9 cellular contexts compared by ENCODE assay signal in the genomic region with DNA sequence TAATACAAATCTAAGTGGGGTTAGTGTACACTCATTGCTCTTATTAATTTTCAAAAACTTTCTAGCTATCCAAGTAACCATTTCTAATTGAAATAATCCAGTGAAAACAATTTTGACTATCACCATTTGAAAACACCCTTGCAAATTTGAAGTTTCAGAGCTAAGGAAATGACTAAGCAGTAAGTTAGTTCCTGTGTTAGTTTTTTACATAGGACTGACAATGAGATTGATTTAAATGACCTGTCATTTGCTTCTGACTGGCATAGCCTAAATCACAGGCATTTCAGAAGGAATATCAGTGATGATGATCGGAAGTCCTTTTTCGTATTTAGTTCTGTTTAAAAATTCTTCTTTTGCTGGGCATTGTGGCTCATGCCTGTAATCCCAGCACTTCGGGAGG. TPM values are rescaled to one million over a fixed set of nuclear protein-coding genes. Genes with fewer than 3 reads are reported as not detected.
DNase-seq lines count a peak whose midpoint lies in the region; ATAC-seq and TF ChIP-seq lines count a peak whose summit lies in the region.
"Had no signal": no experiment of that assay in that cellular context is flagged by ENCODE, and none has a peak within 500 bp of the region (broad histone marks: within the 10 kb centered on the region; RNA-seq: fewer than 3 reads in every experiment).

No MANE protein-coding gene starts in this region.

- no peaks in the 10 kb centered on the region for H3K9me3 ChIP-seq in MM.1S (replicated peaks; ENCODE audit: insufficient read depth, low read length)
- no peaks in the 10 kb centered on the region for H3K9me3 ChIP-seq in colonic mucosa

- no peaks in the 10 kb centered on the region for H4K20me1 ChIP-seq in MM.1S (ENCODE audit: insufficient read depth, low read length)

- intact Hi-C loops in natural killer cell (cut with micrococcal nuclease) (loop anchor here (5.0 kb wide), 1 partner anchor 36 kb away; no protein-coding TSS in a partner anchor), colonic mucosa (cut with DNase I) (no loop called here)

- TF ChIP-seq CTCF in MM.1S (IDR thresholded peaks at IDR 0.05; ENCODE audit: low read length): no peak
- no peak for TF ChIP-seq CTCF in natural killer cell (IDR thresholded peaks at IDR 0.05)
- TF ChIP-seq CTCF in colonic mucosa (IDR thresholded peaks at IDR 0.05): no peak

- peak overlapping the region; percentile 42 for H3K4me2 ChIP-seq in MM.1S (ENCODE audit: low read depth, low read length)

- H3F3A ChIP-seq in MM.1S (ENCODE audit: insufficient read depth, low read length): peaks cover 45% of the 10 kb centered on the region

- H3K9me3 Mint-ChIP-seq in activated naive CD8-positive, alpha-beta T cell treated with anti-CD3 and anti-CD28 coated beads, Interleukin-2, amount 50 U/mL, for 24 hours: no peaks in the 10 kb centered on the region
- no peaks in the 10 kb centered on the region for H3K9me3 Mint-ChIP-seq in natural killer cell

- H3K27ac Mint-ChIP-seq in activated naive CD8-positive, alpha-beta T cell treated with anti-CD3 and anti-CD28 coated beads, Interleukin-2, amount 50 U/mL, for 24 hours: peak overlapping the region; percentile 81
- peak overlapping the region; percentile 66 to 90 for H3K27ac Mint-ChIP-seq in natural killer cell

- peak overlapping the region; percentile 46 for H3K4me3 Mint-ChIP-seq in activated naive CD8-positive, alpha-beta T cell treated with anti-CD3 and anti-CD28 coated beads, Interleukin-2, amount 50 U/mL, for 24 hours
- H3K4me3 Mint-ChIP-seq in natural killer cell: peak overlapping the region; percentile 80

- peaks cover 84% of the 10 kb centered on the region for H3K4me1 Mint-ChIP-seq in activated naive CD8-positive, alpha-beta T cell treated with anti-CD3 and anti-CD28 coated beads, Interleukin-2, amount 50 U/mL, for 24 hours
- peaks cover 65 to 72% of the 10 kb centered on the region in 2 donors for H3K4me1 Mint-ChIP-seq in natural killer cell

- H3K27me3 ChIP-seq in MM.1S (replicated peaks; ENCODE audit: insufficient read depth, low read length) (no peaks in the 10 kb centered on the region), colonic mucosa (no peaks in the 10 kb centered on the region)

- H2AFZ ChIP-seq in MM.1S (ENCODE audit: low read length): no peak overlapping the region

- H3K4me3 ChIP-seq in MM.1S (ENCODE audit: low read length) (no peak overlapping the region; the same call in 1 of the 2 replicates), colonic mucosa (no peak overlapping the region)

- H3K36me3 Mint-ChIP-seq in activated naive CD8-positive, alpha-beta T cell treated with anti-CD3 and anti-CD28 coated beads, Interleukin-2, amount 50 U/mL, for 24 hours (ENCODE audit: low read depth): peaks cover 70% of the 10 kb centered on the region
- peaks cover 24% of the 10 kb centered on the region for H3K36me3 Mint-ChIP-seq in natural killer cell

- H3K27ac ChIP-seq in MM.1S (ENCODE audit: low read length): peak overlapping the region; percentile 18; the same call in 1 of the 2 replicates
- no peak overlapping the region for H3K27ac ChIP-seq in colonic mucosa

- H3K27me3 Mint-ChIP-seq in activated naive CD8-positive, alpha-beta T cell treated with anti-CD3 and anti-CD28 coated beads, Interleukin-2, amount 50 U/mL, for 24 hours: no peaks in the 10 kb centered on the region
- H3K27me3 Mint-ChIP-seq in natural killer cell (ENCODE audit: low read depth in 2 of 2): no peaks in the 10 kb centered on the region

- peaks cover 98% of the 10 kb centered on the region for H3K79me2 ChIP-seq in MM.1S (ENCODE audit: low read length)

- no peak for ATAC-seq in activated naive CD8-positive, alpha-beta T cell treated with anti-CD3 and anti-CD28 coated beads, Interleukin-2, amount 50 U/mL, for 24 hours
- peak; percentile 75 to 77 (median 75) for ATAC-seq in natural killer cell

- H3K9ac ChIP-seq in MM.1S (ENCODE audit: low read length) (no peak overlapping the region), colonic mucosa (ENCODE audit: low read depth in 2 of 2, low read length in 2 of 2) (no peak overlapping the region)

- peaks cover 12% of the 10 kb centered on the region for H3K36me3 ChIP-seq in MM.1S (replicated peaks; ENCODE audit: insufficient read depth, low read length)
- peaks cover 9% of the 10 kb centered on the region for H3K36me3 ChIP-seq in colonic mucosa

- H3K4me1 ChIP-seq in MM.1S (ENCODE audit: low read length) (peaks cover 51% of the 10 kb centered on the region), colonic mucosa (no peaks in the 10 kb centered on the region)

- DNase-seq in NOMO-1 (lab: John Stamatoyannopoulos, UW; ENCODE audit: unreplicated experiment in 2 of 2) (peak; percentile 10 to 39), NOMO-1 treated with dmso at 0.1 percent for 144 hours (lab: John Stamatoyannopoulos, UW; ENCODE audit: unreplicated experiment) (no peak), MM.1S (peak; percentile 47), natural killer cell (no peak), OCI-M2 (lab: John Stamatoyannopoulos, UW; ENCODE audit: unreplicated experiment) (no peak), colonic mucosa (no peak), hippocampal formation (lab: John Stamatoyannopoulos, UW) (no peak)
- no peak for DNase-seq in activated naive CD8-positive, alpha-beta T cell treated with anti-CD3 and anti-CD28 coated beads, Interleukin-2, amount 50 U/mL, for 24 hours
- DNase-seq: NCI-H69 had no signal

- no peaks in the 10 kb centered on the region for H3K9me2 ChIP-seq in MM.1S (replicated peaks; ENCODE audit: insufficient read depth, low read length)

RNA-seq across cellular contexts. Expression of a gene that starts 27.0 kb away (rescaled TPM):
- total RNA-seq in natural killer cell (100 to 1,000 TPM; 351 to 394 (median 366) TPM), colonic mucosa (10 to 100 TPM; 28.9 to 29.9 TPM)

RNA-seq across cellular contexts. Expression of a gene that starts 33.1 kb away (rescaled TPM):
- total RNA-seq in natural killer cell (1 to 10 TPM; 8.5 to 9.2 (median 8.8) TPM), colonic mucosa (10 to 100 TPM; 16.5 to 29.9 TPM)

Comparison
In these comparisons a context has a peak if more than half of its experiments do, and no peak if none do; other contexts are left out.
1. DNase-seq: peak in NOMO-1 (2 of 2) and MM.1S (single experiment); none in NOMO-1 treated with dmso at 0.1 percent for 144 hours (single experiment), activated naive CD8-positive, alpha-beta T cell treated with anti-CD3 and anti-CD28 coated beads, Interleukin-2, amount 50 U/mL, for 24 hours (single experiment), natural killer cell (single experiment), OCI-M2 (single experiment), colonic mucosa (single experiment) and hippocampal formation (0 of 2).
2. RNA of a gene that starts 27.0 kb away (total RNA-seq): 351 to 394 TPM in natural killer cell; 28.9 to 29.9 TPM in colonic mucosa; every median in the first group is over 10 times any median in the second.